ENCODE assay signal across 8 cellular contexts in genomic region chr1:36397083-36397377, GRCh38. TPM values are rescaled to one million over a fixed set of nuclear protein-coding genes. Genes with fewer than 3 reads are reported as not detected.
A peak's percentile ranks its signal among the peaks of the same experiment; 100 is the strongest.
DNase-seq lines count a peak whose midpoint lies in the region; ATAC-seq and TF ChIP-seq lines count a peak whose summit lies in the region.

No MANE protein-coding gene starts in this region.

- no peaks in the 10 kb centered on the region for H3K9me3 ChIP-seq in CD8-positive, alpha-beta memory T cell (ENCODE audit: low read length)
- H3K9me3 ChIP-seq in adipocyte (ENCODE audit: control insufficient read depth, low read length) = no peaks in the 10 kb centered on the region

- H3K9ac ChIP-seq in adipocyte (ENCODE audit: low read length) = peak overlapping the region; percentile 97

- H3K36me3 Mint-ChIP-seq in CD8-positive, alpha-beta memory T cell = peaks cover 0 to 31% (median 5%) of the 10 kb centered on the region in 3 donors

- CTCF ChIA-PET in CD8-positive, alpha-beta memory T cell (lab: Charles Lee) = interaction anchor here (1.2 to 3.9 kb wide), 4 partner anchors 11 to 247 kb away, joined by 3 to 23 read pairs (median 5); partner anchors contain the start of genes STK40 and TRAPPC3

- H3K36me3 ChIP-seq in CD8-positive, alpha-beta memory T cell (ENCODE audit: insufficient read depth, low read length) = peaks cover 19% of the 10 kb centered on the region
- H3K36me3 ChIP-seq in adipocyte (ENCODE audit: control insufficient read depth, insufficient read depth, low read length, severe bottlenecking) (peaks cover 21% of the 10 kb centered on the region), kidney epithelial cell (ENCODE audit: control insufficient read depth, insufficient read depth, low read length) (peaks cover 2% of the 10 kb centered on the region)

- H3K27me3 ChIP-seq in CD8-positive, alpha-beta memory T cell (ENCODE audit: insufficient read depth, low read length, poor library complexity, severe bottlenecking) = no peaks in the 10 kb centered on the region
- H3K27me3 ChIP-seq in adipocyte (replicated peaks; ENCODE audit: control insufficient read depth, insufficient read depth, low read length) (no peaks in the 10 kb centered on the region), kidney epithelial cell (ENCODE audit: control insufficient read depth, insufficient read depth, low read length) (no peaks in the 10 kb centered on the region)

- H3K27me3 Mint-ChIP-seq in CD8-positive, alpha-beta memory T cell = no peaks in the 10 kb centered on the region

- H3K4me3 Mint-ChIP-seq in CD8-positive, alpha-beta memory T cell = peak overlapping the region; percentile 93 to 99 (median 97)

- POLR2A ChIA-PET in CD8-positive, alpha-beta memory T cell (lab: Charles Lee) = interaction anchor here (0.5 to 3.2 kb wide), 4 partner anchors 11 to 26 kb away, joined by 3 to 43 read pairs (median 4); partner anchors contain the start of gene STK40

- H3K27ac ChIP-seq in CD8-positive, alpha-beta memory T cell (ENCODE audit: low read depth, low read length) = peak overlapping the region; percentile 95
- peak overlapping the region; percentile 22 for H3K27ac ChIP-seq in temporal lobe (ENCODE audit: low read depth, low read length)

- peaks cover 30 to 62% (median 32%) of the 10 kb centered on the region in 3 donors for H3K4me1 Mint-ChIP-seq in CD8-positive, alpha-beta memory T cell

- H3K4me1 ChIP-seq in CD8-positive, alpha-beta memory T cell (ENCODE audit: insufficient read depth, low read length) = peaks cover 22% of the 10 kb centered on the region
- peaks cover 14% of the 10 kb centered on the region for H3K4me1 ChIP-seq in adipocyte (ENCODE audit: control insufficient read depth, insufficient read depth, low read length)

- peak overlapping the region; percentile 87 to 100 (median 99) for H3K27ac Mint-ChIP-seq in CD8-positive, alpha-beta memory T cell

- ATAC-seq in HG02973 (IDR thresholded peaks at IDR 0.05; ENCODE audit: unreplicated experiment) = peak; percentile 16
- ATAC-seq in HG03442 (IDR thresholded peaks at IDR 0.05; ENCODE audit: unreplicated experiment) = no peak

- peak in 1 of 5 donors; percentile 55 for DNase-seq in CD8-positive, alpha-beta memory T cell
- DNase-seq in adipocyte (ENCODE audit: low read depth) (no peak), kidney epithelial cell (ENCODE audit: low read depth) (no peak), GM20000 (ENCODE audit: low spot score) (no peak), SIG-M5 (lab: John Stamatoyannopoulos, UW) (no peak)

- no peak for TF ChIP-seq CTCF in kidney epithelial cell (IDR thresholded peaks at IDR 0.05; ENCODE audit: insufficient read depth, low read length, poor library complexity, severe bottlenecking)
- TF ChIP-seq CTCF in GM20000 (IDR thresholded peaks at IDR 0.05; ENCODE audit: extremely low read depth, missing control alignments) = no peak

- H3K9me3 Mint-ChIP-seq in CD8-positive, alpha-beta memory T cell = no peaks in the 10 kb centered on the region

- peak overlapping the region; percentile 89 for H3K4me3 ChIP-seq in CD8-positive, alpha-beta memory T cell (ENCODE audit: low read length)
- H3K4me3 ChIP-seq in adipocyte (ENCODE audit: low read length) (peak overlapping the region; percentile 99), kidney epithelial cell (ENCODE audit: low read depth, low read length) (peak overlapping the region; percentile 87)

RNA-seq across cellular contexts. Expression of gene LSM10, which starts 0.7 kb away (rescaled TPM):
- 10 to 100 TPM; 75.3 to 81.4 TPM for total RNA-seq in CD8-positive, alpha-beta memory T cell
- polyA plus RNA-seq in CD8-positive, alpha-beta memory T cell = 146 TPM
- total RNA-seq in kidney epithelial cell = 27.6 and 41.5 TPM in 2 replicates
- 7.4 TPM for total RNA-seq in temporal lobe

RNA-seq across cellular contexts. Expression of gene STK40, which starts 11.3 kb away (rescaled TPM):
- total RNA-seq in CD8-positive, alpha-beta memory T cell = 10 to 100 TPM; 52.9 to 56.8 TPM
- 53.7 TPM for polyA plus RNA-seq in CD8-positive, alpha-beta memory T cell
- total RNA-seq in kidney epithelial cell (35.6 and 37.4 TPM in 2 replicates), temporal lobe (8.4 TPM)

RNA-seq across cellular contexts. Expression of gene OSCP1, which starts 53.2 kb away (rescaled TPM):
- 1 to 10 TPM; 2.0 to 2.7 TPM for total RNA-seq in CD8-positive, alpha-beta memory T cell
- not detected for polyA plus RNA-seq in CD8-positive, alpha-beta memory T cell
- 11.3 and 13.9 TPM in 2 replicates for total RNA-seq in kidney epithelial cell
- total RNA-seq in temporal lobe = 12.8 TPM
